In genomic region chr15:43237842-43238470, GRCh38 we compare ENCODE assay signal across 21 cellular contexts. TPM values are rescaled to one million over a fixed set of nuclear protein-coding genes. Genes with fewer than 3 reads are reported as not detected.
"Had no signal": no experiment of that assay in that cellular context is flagged by ENCODE, and none has a peak within 500 bp of the region (broad histone marks: within the 10 kb centered on the region; RNA-seq: fewer than 3 reads in every experiment).

No MANE protein-coding gene starts in this region.

- H3K27ac Mint-ChIP-seq: activated CD4-positive, alpha-beta T cell treated with anti-CD3 and anti-CD28 coated beads for 36 hours; activated naive CD8-positive, alpha-beta T cell; memory B cell had no signal

- H3K4me1 Mint-ChIP-seq: activated CD4-positive, alpha-beta T cell treated with anti-CD3 and anti-CD28 coated beads for 36 hours had no signal

- H3K27ac ChIP-seq: cardiac muscle cell, esophagus squamous epithelium, heart left ventricle, left ventricle myocardium inferior, prostate gland, right lobe of liver, testis, VCaP had no signal

- ATAC-seq: activated CD4-positive, alpha-beta T cell treated with anti-CD3 and anti-CD28 coated beads for 36 hours; heart left ventricle; right lobe of liver; stimulated activated naive CD8-positive, alpha-beta T cell treated with anti-CD3 and anti-CD28 coated beads, Interleukin-15, amount 100 ng/mL, for 72 hours had no signal

- H3K9me3 ChIP-seq: esophagus squamous epithelium, heart left ventricle, left ventricle myocardium inferior, prostate gland, right lobe of liver, testis had no signal

- H3K4me3 Mint-ChIP-seq: activated CD4-positive, alpha-beta T cell treated with anti-CD3 and anti-CD28 coated beads for 36 hours; activated naive CD8-positive, alpha-beta T cell; memory B cell; stimulated activated naive CD8-positive, alpha-beta T cell treated with anti-CD3 and anti-CD28 coated beads, Interleukin-15, amount 100 ng/mL, for 72 hours had no signal

- H3K27me3 Mint-ChIP-seq: memory B cell had no signal

- H3K36me3 Mint-ChIP-seq: activated naive CD8-positive, alpha-beta T cell; memory B cell had no signal

- H3K4me1 ChIP-seq: heart left ventricle, left ventricle myocardium inferior, prostate gland, right lobe of liver, testis had no signal

- H3K36me3 ChIP-seq: cardiac muscle cell, esophagus squamous epithelium, heart left ventricle, left ventricle myocardium inferior, prostate gland, right lobe of liver had no signal

- DNase-seq: activated CD4-positive, alpha-beta T cell treated with anti-CD3 and anti-CD28 coated beads for 36 hours; activated CD8-positive, alpha-beta memory T cell treated with anti-CD3 and anti-CD28 coated beads for 24 hours; activated effector memory CD4-positive, alpha-beta T cell treated with Interleukin-2 at 50 U/mL for 16 hours; esophagus squamous epithelium; foreskin fibroblast; heart left ventricle; left ventricle myocardium inferior; nucleus accumbens; stimulated activated CD4-positive, alpha-beta T cell treated with anti-CD3 and anti-CD28 coated beads, Interleukin-2, amount 100 ng/mL, for 48 hours; stimulated activated CD8-positive, alpha-beta memory T cell treated with anti-CD3 and anti-CD28 coated beads, Interleukin-4, amount 100 ng/mL, for 48 hours; stimulated activated naive CD8-positive, alpha-beta T cell treated with anti-CD3 and anti-CD28 coated beads, Interleukin-15, amount 100 ng/mL, for 72 hours; T1000; testis had no signal

- H3K4me3 ChIP-seq: cardiac muscle cell, esophagus squamous epithelium, heart left ventricle, left ventricle myocardium inferior, prostate gland, right lobe of liver, testis had no signal

- H3K9me3 Mint-ChIP-seq: memory B cell; stimulated activated naive CD8-positive, alpha-beta T cell treated with anti-CD3 and anti-CD28 coated beads, Interleukin-15, amount 100 ng/mL, for 72 hours had no signal

- H3K27me3 ChIP-seq: cardiac muscle cell, heart left ventricle, right lobe of liver, testis had no signal

RNA-seq across cellular contexts. Expression of gene EPB42, which starts 17.1 kb away (rescaled TPM):
- total RNA-seq: activated CD4-positive, alpha-beta T cell treated with anti-CD3 and anti-CD28 coated beads for 36 hours; astrocyte; esophagus squamous epithelium; left ventricle myocardium inferior; ureter had no signal

RNA-seq across cellular contexts. Expression of gene TGM5, which starts 28.8 kb away (rescaled TPM):
- total RNA-seq: activated CD4-positive, alpha-beta T cell treated with anti-CD3 and anti-CD28 coated beads for 36 hours; cardiac muscle cell; left ventricle myocardium inferior; right lobe of liver had no signal
- polyA plus RNA-seq: cardiac muscle cell, heart left ventricle had no signal
